Comparison of ENCODE assay signal across 30 cellular contexts in the genomic region with DNA sequence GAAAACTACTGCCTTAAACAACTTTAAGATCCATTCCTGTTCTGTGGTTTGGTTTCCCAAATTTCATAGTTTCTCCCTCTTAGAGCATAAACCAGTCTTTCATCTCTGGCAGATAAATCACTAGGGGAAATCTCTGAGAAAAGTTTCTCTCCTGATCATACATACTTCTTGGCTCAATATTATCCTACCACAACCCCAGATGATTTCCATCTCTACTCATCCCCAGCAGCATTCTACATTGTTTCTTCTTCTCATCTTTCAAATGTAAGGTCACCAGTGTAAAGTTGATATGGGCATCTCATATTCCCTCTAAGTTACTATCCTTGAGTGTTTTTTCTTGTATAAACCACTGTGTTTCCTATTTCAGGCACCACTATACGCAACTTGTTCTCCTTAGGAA. TPM values are rescaled to one million over a fixed set of nuclear protein-coding genes. Genes with fewer than 3 reads are reported as not detected.
"Had no signal": no experiment of that assay in that cellular context is flagged by ENCODE, and none has a peak within 500 bp of the region (broad histone marks: within the 10 kb centered on the region; RNA-seq: fewer than 3 reads in every experiment).

No MANE protein-coding gene starts in this region.

- H3K4me3 Mint-ChIP-seq: endodermal cell; memory B cell; naive B cell; natural killer cell treated with Interleukin-12 subunit alpha and Interleukin-12 subunit beta and Interleukin-15 and Interleukin-18, amount 100 ng/mL, for 72 hours; neural progenitor cell; stimulated activated naive CD8-positive, alpha-beta T cell treated with anti-CD3 and anti-CD28 coated beads, Interleukin-15, amount 100 ng/mL, for 72 hours had no signal

- ATAC-seq: esophagus mucosa; heart right ventricle; left colon; natural killer cell treated with Interleukin-12 subunit alpha and Interleukin-12 subunit beta and Interleukin-15 and Interleukin-18, amount 100 ng/mL, for 72 hours; right lobe of liver; stimulated activated naive CD8-positive, alpha-beta T cell treated with anti-CD3 and anti-CD28 coated beads, Interleukin-15, amount 100 ng/mL, for 72 hours; upper lobe of right lung had no signal

- H3K36me3 Mint-ChIP-seq: memory B cell; naive B cell; natural killer cell treated with Interleukin-12 subunit alpha and Interleukin-12 subunit beta and Interleukin-15 and Interleukin-18, amount 100 ng/mL, for 72 hours; neural progenitor cell had no signal

- DNase-seq: dorsolateral prefrontal cortex; effector CD4-positive, alpha-beta T cell; endodermal cell; foreskin melanocyte; glutamatergic neuron; heart right ventricle; hippocampal formation; islet precursor cell; kidney glomerular epithelial cell; left colon; naive B cell; right lobe of liver; stimulated activated CD4-positive, alpha-beta T cell treated with anti-CD3 and anti-CD28 coated beads, Interleukin-12 subunit alpha, Interleukin-12 subunit beta, amount 100 ng/mL, for 4 hours; stimulated activated CD4-positive, alpha-beta T cell treated with anti-CD3 and anti-CD28 coated beads, Interleukin-1b, Interleukin-23, amount 100 ng/mL, for 48 hours; stimulated activated CD4-positive, alpha-beta T cell treated with anti-CD3 and anti-CD28 coated beads, Interleukin-4, amount 100 ng/mL, for 1 hour; stimulated activated CD8-positive, alpha-beta memory T cell treated with anti-CD3 and anti-CD28 coated beads, Interleukin-4, amount 100 ng/mL, for 48 hours; stimulated activated naive CD4-positive, alpha-beta T cell; stimulated activated naive CD8-positive, alpha-beta T cell treated with anti-CD3 and anti-CD28 coated beads, Interleukin-15, amount 100 ng/mL, for 72 hours; transverse colon; upper lobe of right lung had no signal

- H3K9me3 Mint-ChIP-seq: endodermal cell; memory B cell; naive B cell; natural killer cell treated with Interleukin-12 subunit alpha and Interleukin-12 subunit beta and Interleukin-15 and Interleukin-18, amount 100 ng/mL, for 72 hours; stimulated activated naive CD8-positive, alpha-beta T cell treated with anti-CD3 and anti-CD28 coated beads, Interleukin-15, amount 100 ng/mL, for 72 hours had no signal

- H3K27ac Mint-ChIP-seq: endodermal cell; memory B cell; naive B cell; natural killer cell treated with Interleukin-12 subunit alpha and Interleukin-12 subunit beta and Interleukin-15 and Interleukin-18, amount 100 ng/mL, for 72 hours; neural progenitor cell; progenitor cell of endocrine pancreas; stimulated activated naive CD8-positive, alpha-beta T cell treated with anti-CD3 and anti-CD28 coated beads, Interleukin-15, amount 100 ng/mL, for 72 hours had no signal

- H3K4me1 Mint-ChIP-seq: memory B cell; naive B cell; neural progenitor cell; stimulated activated naive CD8-positive, alpha-beta T cell treated with anti-CD3 and anti-CD28 coated beads, Interleukin-15, amount 100 ng/mL, for 72 hours had no signal

- H3K27me3 Mint-ChIP-seq: memory B cell; naive B cell; natural killer cell treated with Interleukin-12 subunit alpha and Interleukin-12 subunit beta and Interleukin-15 and Interleukin-18, amount 100 ng/mL, for 72 hours; stimulated activated naive CD8-positive, alpha-beta T cell treated with anti-CD3 and anti-CD28 coated beads, Interleukin-15, amount 100 ng/mL, for 72 hours had no signal

RNA-seq across cellular contexts. Expression of a gene that starts 45.9 kb away (rescaled TPM):
- total RNA-seq: dorsolateral prefrontal cortex; endodermal cell; fibroblast of lung; heart right ventricle; natural killer cell treated with Interleukin-12 subunit alpha and Interleukin-12 subunit beta and Interleukin-15 and Interleukin-18, amount 100 ng/mL, for 72 hours; osteoblast; smooth muscle cell; suprapubic skin; upper lobe of right lung; vagina had no signal
- polyA plus RNA-seq: fibroblast of lung, smooth muscle cell had no signal
